ENCODE assay signal across 27 cellular contexts in the genomic region with DNA sequence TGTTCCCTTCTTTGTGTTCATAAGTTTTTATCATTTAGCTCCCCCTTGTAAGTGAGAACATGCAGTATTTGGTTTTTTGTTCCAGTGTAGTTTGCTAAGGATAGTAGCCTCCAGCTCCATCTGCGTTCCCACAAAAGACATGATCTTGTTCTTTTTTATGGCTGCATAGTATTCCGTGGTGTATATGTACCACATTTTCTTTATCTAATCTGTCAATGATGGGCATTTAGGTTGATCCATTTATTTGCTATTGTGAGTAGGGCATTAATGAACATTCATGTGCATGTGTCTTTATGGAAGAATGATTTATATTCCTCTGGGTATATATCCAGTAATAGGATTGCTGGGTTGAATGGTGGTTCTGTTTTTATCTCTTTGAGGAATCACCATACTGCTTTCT.
"Had no signal": no experiment of that assay in that cellular context is flagged by ENCODE, and none has a peak within 500 bp of the region (broad histone marks: within the 10 kb centered on the region; RNA-seq: fewer than 3 reads in every experiment).

No MANE protein-coding gene starts in this region.

- ATAC-seq: effector memory CD8-positive, alpha-beta T cell; esophagus mucosa; gastrocnemius medialis; heart right ventricle; left cardiac atrium; left lung; left ventricle myocardium superior; lower lobe of right lung; naive thymus-derived CD4-positive, alpha-beta T cell; natural killer cell had no signal

- H3K4me3 Mint-ChIP-seq: dendritic cell treated with granulocyte-macrophage colony-stimulating factor and Interleukin-4, amounts not matched to agents 40 ng/mL and 50 ng/mL, for 4 days; effector memory CD8-positive, alpha-beta T cell; endodermal cell; naive thymus-derived CD4-positive, alpha-beta T cell; natural killer cell had no signal

- DNase-seq: cortex of kidney; effector CD8-positive, alpha-beta T cell; effector memory CD8-positive, alpha-beta T cell; endodermal cell; erythroblast; esophagus squamous epithelium; foreskin fibroblast; foreskin melanocyte; gastrocnemius medialis; glutamatergic neuron; head of caudate nucleus; heart right ventricle; hippocampal formation; left cardiac atrium; left lung; left ventricle myocardium superior; lower lobe of right lung; mesendoderm; midbrain; naive thymus-derived CD4-positive, alpha-beta T cell; natural killer cell had no signal

- FAIRE-seq: endometrium, islet of Langerhans, keratinocyte had no signal

- H3K27ac ChIP-seq: epithelial cell of prostate, esophagus squamous epithelium, gastrocnemius medialis, heart right ventricle, left lung, lower lobe of right lung had no signal

- H3K27ac Mint-ChIP-seq: dendritic cell treated with granulocyte-macrophage colony-stimulating factor and Interleukin-4, amounts not matched to agents 40 ng/mL and 50 ng/mL, for 4 days; effector memory CD8-positive, alpha-beta T cell; endodermal cell; naive thymus-derived CD4-positive, alpha-beta T cell; natural killer cell had no signal

- H3K4me1 Mint-ChIP-seq: natural killer cell had no signal

- H3K27me3 ChIP-seq: esophagus squamous epithelium, gastrocnemius medialis, heart right ventricle, left lung had no signal

- H3K9me3 ChIP-seq: gastrocnemius medialis had no signal

- H3K4me1 ChIP-seq: esophagus squamous epithelium, gastrocnemius medialis, heart right ventricle, left lung, lower lobe of right lung had no signal

- H3K4me3 ChIP-seq: esophagus squamous epithelium, gastrocnemius medialis, heart right ventricle, left lung, lower lobe of right lung had no signal

- H3K27me3 Mint-ChIP-seq: dendritic cell treated with granulocyte-macrophage colony-stimulating factor and Interleukin-4, amounts not matched to agents 40 ng/mL and 50 ng/mL, for 4 days; effector memory CD8-positive, alpha-beta T cell; naive thymus-derived CD4-positive, alpha-beta T cell had no signal
